Comparison of ENCODE assay signal across 25 cellular contexts in genomic region chr12:105064564-105065222, GRCh38. TPM values are rescaled to one million over a fixed set of nuclear protein-coding genes. Genes with fewer than 3 reads are reported as not detected.
DNase-seq lines count a peak whose midpoint lies in the region; ATAC-seq and TF ChIP-seq lines count a peak whose summit lies in the region.
"Had no signal": no experiment of that assay in that cellular context is flagged by ENCODE, and none has a peak within 500 bp of the region (broad histone marks: within the 10 kb centered on the region; RNA-seq: fewer than 3 reads in every experiment).

No MANE protein-coding gene starts in this region.

- H3K79me2 ChIP-seq in hepatocyte: no peaks in the 10 kb centered on the region
- H3K79me2 ChIP-seq in Karpas-422 (ENCODE audit: low read length): no peaks in the 10 kb centered on the region

- H2AFZ ChIP-seq in hepatocyte (no peak overlapping the region), Karpas-422 (ENCODE audit: low read length) (no peak overlapping the region)
- H2AFZ ChIP-seq: GM23248 had no signal

- H3K4me2 ChIP-seq in hepatocyte: peak overlapping the region; percentile 21
- H3K4me2 ChIP-seq in Karpas-422 (ENCODE audit: low read depth, low read length, poor library complexity, severe bottlenecking): no peak overlapping the region

- H3K9ac ChIP-seq in Karpas-422 (ENCODE audit: low read length): no peak overlapping the region
- H3K9ac ChIP-seq: GM23248 had no signal

- H3K9me3 ChIP-seq in hepatocyte (ENCODE audit: low read depth) (no peaks in the 10 kb centered on the region), upper lobe of right lung (no peaks in the 10 kb centered on the region), Karpas-422 (ENCODE audit: low read length) (no peaks in the 10 kb centered on the region)
- H3K9me3 ChIP-seq: right atrium auricular region, testis had no signal

- no peaks in the 10 kb centered on the region for H3K36me3 ChIP-seq in hepatocyte (replicated peaks; ENCODE audit: insufficient read depth, low read depth)
- H3K36me3 ChIP-seq in upper lobe of right lung: peaks cover 7% of the 10 kb centered on the region
- no peaks in the 10 kb centered on the region for H3K36me3 ChIP-seq in Karpas-422 (ENCODE audit: insufficient read depth, low read length)

- TF ChIP-seq CTCF in hepatocyte (IDR thresholded peaks at IDR 0.05; ENCODE audit: poor library complexity) (no peak), upper lobe of right lung (IDR thresholded peaks at IDR 0.05) (no peak), GM10248 (IDR thresholded peaks at IDR 0.05; ENCODE audit: control extremely low read depth, extremely low read depth, low read depth, missing control alignments) (no peak)

- 52% methylated on average over 7 of the region's 7 CpGs for WGBS in hepatocyte (ENCODE audit: low lambda C conversion rate, missing lambda C conversion rate)

- H3K4me3 ChIP-seq in hepatocyte: no peak overlapping the region
- no peak overlapping the region for H3K4me3 ChIP-seq in upper lobe of right lung
- no peak overlapping the region for H3K4me3 ChIP-seq in Karpas-422 (ENCODE audit: low read length)
- H3K4me3 ChIP-seq: GM23248, K562, right atrium auricular region, testis had no signal

- H3K9me2 ChIP-seq in hepatocyte (replicated peaks; ENCODE audit: insufficient read depth): no peaks in the 10 kb centered on the region
- no peaks in the 10 kb centered on the region for H3K9me2 ChIP-seq in Karpas-422 (replicated peaks; ENCODE audit: insufficient read depth, low read length)

- intact Hi-C loops in upper lobe of right lung (cut with DNase I): no loop called here

- ATAC-seq in upper lobe of right lung (peak; percentile 47), GM18867 (IDR thresholded peaks at IDR 0.05; ENCODE audit: unreplicated experiment) (no peak)
- ATAC-seq: activated CD8-positive, alpha-beta T cell treated with anti-CD3 and anti-CD28 coated beads, Interleukin-2, amount 10 ng/mL, durations not matched to agents 7 days and 5 days; activated T-helper 17 cell treated with anti-CD3 and anti-CD28 coated beads, Interleukin-2, amount 50 U/mL, for 72 hours; K562; Panc1 had no signal

- H3K27ac ChIP-seq in hepatocyte (peak overlapping the region; percentile 27), upper lobe of right lung (no peak overlapping the region), Karpas-422 (ENCODE audit: low read length) (no peak overlapping the region)
- H3K27ac ChIP-seq: GM23248, right atrium auricular region, testis had no signal

- H3K4me1 ChIP-seq in hepatocyte (ENCODE audit: insufficient read depth) (peaks cover 11% of the 10 kb centered on the region), upper lobe of right lung (no peaks in the 10 kb centered on the region), Karpas-422 (ENCODE audit: low read length) (no peaks in the 10 kb centered on the region; the same call in 1 of the 2 replicates)
- H3K4me1 ChIP-seq: right atrium auricular region, testis had no signal

- DNase-seq in NCI-H748 (lab: John Stamatoyannopoulos, UW; ENCODE audit: unreplicated experiment) (peak; percentile 12), NCI-H748 treated with DMSO at 0.1 percent for 48 hours (lab: John Stamatoyannopoulos, UW) (no peak), NCI-H510A (lab: John Stamatoyannopoulos, UW) (peak; percentile 39), hepatocyte (ENCODE audit: low spot score) (peak; percentile 37), upper lobe of right lung (peak; percentile 43), Karpas-422 (no peak), GM10248 (ENCODE audit: extremely low spot score) (no peak)
- DNase-seq: activated CD4-positive, alpha-beta T cell treated with anti-CD3 and anti-CD28 coated beads for 1 hour; activated CD8-positive, alpha-beta T cell treated with anti-CD3 and anti-CD28 coated beads, Interleukin-2, amount 10 ng/mL, durations not matched to agents 7 days and 5 days; activated naive CD4-positive, alpha-beta T cell treated with anti-CD3 and anti-CD28 coated beads, Interleukin-2, amount 10 ng/mL, durations not matched to agents 7 days and 5 days; AML-193; amygdala; Calu3; CD4-positive, CD25-positive, alpha-beta regulatory T cell; GM23248; kidney; NCI-H2081 treated with DMSO at 0.1 percent for 48 hours; SHP77 treated with DMSO at 0.1 percent for 48 hours; stimulated activated CD4-positive, alpha-beta T cell treated with anti-CD3 and anti-CD28 coated beads, Interleukin-1b, Interleukin-23, amount 100 ng/mL, for 48 hours; testis had no signal

- H3K27me3 ChIP-seq in hepatocyte (no peaks in the 10 kb centered on the region), upper lobe of right lung (no peaks in the 10 kb centered on the region), Karpas-422 (ENCODE audit: low read length) (no peaks in the 10 kb centered on the region)
- H3K27me3 ChIP-seq: right atrium auricular region, testis had no signal

- CTCF ChIA-PET in GM10248 (lab: Yijun Ruan, JAX): interaction anchor here (0.9 to 3.6 kb wide), 4 partner anchors 10 to 32 kb away, joined by 3 to 16 read pairs (median 4); no protein-coding TSS in a partner anchor

- POLR2A ChIA-PET in GM10248 (lab: Yijun Ruan, JAX): no interaction called here

- H4K20me1 ChIP-seq in hepatocyte (ENCODE audit: insufficient read depth, poor library complexity, severe bottlenecking) (no peaks in the 10 kb centered on the region), Karpas-422 (ENCODE audit: insufficient read depth, low read depth, low read length) (no peaks in the 10 kb centered on the region)

RNA-seq across cellular contexts. Expression of gene ALDH1L2, which starts 19.6 kb away (rescaled TPM):
- total RNA-seq in hepatocyte (11.1 and 16.2 TPM in 2 replicates), upper lobe of right lung (5.0 TPM)
- polyA plus RNA-seq in hepatocyte: 5.9 and 6.5 TPM in 2 replicates
- not detected in 2 replicates for total RNA-seq in Karpas-422 (2014; rRNA removed; shearing (Covaris generic); ENCODE audit: low replicate concordance)
- total RNA-seq: CD4-positive, CD25-positive, alpha-beta regulatory T cell had no signal
- polyA plus RNA-seq: CD4-positive, CD25-positive, alpha-beta regulatory T cell had no signal

RNA-seq across cellular contexts. Expression of gene WASHC4, which starts 42.8 kb away (rescaled TPM):
- total RNA-seq in hepatocyte: 92.7 and 102 TPM in 2 replicates
- polyA plus RNA-seq in hepatocyte: 31.3 and 38.0 TPM in 2 replicates
- 66.7 TPM for total RNA-seq in upper lobe of right lung
- total RNA-seq in Karpas-422 (2014; rRNA removed; shearing (Covaris generic); ENCODE audit: low replicate concordance): 67.1 and 93.0 TPM in 2 replicates

Comparison
In these comparisons a context has a peak if more than half of its experiments do, and no peak if none do; other contexts are left out.
1. DNase-seq: peak in NCI-H748 (single experiment), NCI-H510A (single experiment), hepatocyte (single experiment) and upper lobe of right lung (single experiment); none in NCI-H748 treated with DMSO at 0.1 percent for 48 hours (single experiment), Karpas-422 (single experiment) and GM10248 (single experiment).